ENCODE assay signal across 12 cellular contexts in genomic region chr5:95955996-95956899, GRCh38. TPM values are rescaled to one million over a fixed set of nuclear protein-coding genes. Genes with fewer than 3 reads are reported as not detected.
DNase-seq lines count a peak whose midpoint lies in the region; ATAC-seq, FAIRE-seq and TF ChIP-seq lines count a peak whose summit lies in the region.
"Had no signal": no experiment of that assay in that cellular context is flagged by ENCODE, and none has a peak within 500 bp of the region (broad histone marks: within the 10 kb centered on the region; RNA-seq: fewer than 3 reads in every experiment).

No MANE protein-coding gene starts in this region.

- ATAC-seq in T-helper 17 cell: no peak

- no peak for TF ChIP-seq CTCF in fibroblast of pulmonary artery (IDR thresholded peaks at IDR 0.05; ENCODE audit: low read length, missing control alignments)

- peaks cover 65% of the 10 kb centered on the region for H3K36me3 Mint-ChIP-seq in activated CD4-positive, alpha-beta T cell treated with anti-CD3 and anti-CD28 coated beads, Interleukin-2, amount 10 ng/mL, durations not matched to agents 24 days and 14 days (ENCODE audit: low read depth)
- H3K36me3 Mint-ChIP-seq in activated T-helper 1 cell treated with anti-CD3 and anti-CD28 coated beads, Interleukin-12 subunit alpha, Interleukin-12 subunit beta, Interleukin-2, Interleukin-4 antibody, amounts not matched to agents 30 ng/mL and 10 ng/mL and 1 ng/mL, durations not matched to agents 14 hours and 24 hours and 36 hours (ENCODE audit: low read depth): peaks cover 52% of the 10 kb centered on the region
- peaks cover 6% of the 10 kb centered on the region for H3K36me3 Mint-ChIP-seq in T-helper 17 cell (ENCODE audit: low read depth)

- no peaks in the 10 kb centered on the region for H3K27me3 Mint-ChIP-seq in activated CD4-positive, alpha-beta T cell treated with anti-CD3 and anti-CD28 coated beads, Interleukin-2, amount 10 ng/mL, durations not matched to agents 24 days and 14 days
- no peaks in the 10 kb centered on the region for H3K27me3 Mint-ChIP-seq in activated T-helper 1 cell treated with anti-CD3 and anti-CD28 coated beads, Interleukin-12 subunit alpha, Interleukin-12 subunit beta, Interleukin-2, Interleukin-4 antibody, amounts not matched to agents 30 ng/mL and 10 ng/mL and 1 ng/mL, durations not matched to agents 14 hours and 24 hours and 36 hours (ENCODE audit: insufficient read depth)
- peaks cover 10% of the 10 kb centered on the region for H3K27me3 Mint-ChIP-seq in T-helper 17 cell

- H3K4me3 ChIP-seq in fibroblast of pulmonary artery (replicated peaks; ENCODE audit: low read depth, low read length): peak overlapping the region; percentile 14

- peak overlapping the region; percentile 39 for H3K27ac ChIP-seq in substantia nigra (ENCODE audit: low read depth, low read length, poor library complexity, severe bottlenecking)

- DNase-seq in activated CD4-positive, alpha-beta T cell treated with anti-CD3 and anti-CD28 coated beads, Interleukin-2, amount 10 ng/mL, durations not matched to agents 24 days and 14 days: no peak
- no peak for DNase-seq in activated CD4-positive, alpha-beta T cell treated with anti-CD3 and anti-CD28 coated beads for 4 hours
- no peak for DNase-seq in activated T-helper 1 cell treated with anti-CD3 and anti-CD28 coated beads, Interleukin-12 subunit alpha, Interleukin-12 subunit beta, Interleukin-2, Interleukin-4 antibody, amounts not matched to agents 30 ng/mL and 10 ng/mL and 1 ng/mL, durations not matched to agents 14 hours and 24 hours and 36 hours (ENCODE audit: low spot score)
- DNase-seq in fibroblast of pulmonary artery (ENCODE audit: low read depth) (peak; percentile 87), substantia nigra (lab: John Stamatoyannopoulos, UW) (peak in 5 of 49 donors; percentile 6 to 40 (median 20)), T-helper 17 cell (no peak), HTR-8/SVneo (ENCODE audit: insufficient read length, low spot score) (no peak), GOT3 (lab: John Stamatoyannopoulos, UW) (no peak)
- DNase-seq: kidney, retina had no signal

- H3K9me3 ChIP-seq in T-helper 17 cell (ENCODE audit: control insufficient read depth, low read length, poor library complexity, severe bottlenecking): no peaks in the 10 kb centered on the region

- peaks cover 59% of the 10 kb centered on the region for H3K4me1 Mint-ChIP-seq in activated CD4-positive, alpha-beta T cell treated with anti-CD3 and anti-CD28 coated beads, Interleukin-2, amount 10 ng/mL, durations not matched to agents 24 days and 14 days
- peaks cover 78% of the 10 kb centered on the region for H3K4me1 Mint-ChIP-seq in activated T-helper 1 cell treated with anti-CD3 and anti-CD28 coated beads, Interleukin-12 subunit alpha, Interleukin-12 subunit beta, Interleukin-2, Interleukin-4 antibody, amounts not matched to agents 30 ng/mL and 10 ng/mL and 1 ng/mL, durations not matched to agents 14 hours and 24 hours and 36 hours (ENCODE audit: low read depth)
- peaks cover 29% of the 10 kb centered on the region for H3K4me1 Mint-ChIP-seq in T-helper 17 cell

- FAIRE-seq in HTR-8/SVneo (lab: Jason Lieb, UNC): no peak
- FAIRE-seq: A204.1, colon, kidney had no signal

- H3K9me3 Mint-ChIP-seq in activated CD4-positive, alpha-beta T cell treated with anti-CD3 and anti-CD28 coated beads, Interleukin-2, amount 10 ng/mL, durations not matched to agents 24 days and 14 days: peaks cover 5% of the 10 kb centered on the region
- H3K9me3 Mint-ChIP-seq in activated T-helper 1 cell treated with anti-CD3 and anti-CD28 coated beads, Interleukin-12 subunit alpha, Interleukin-12 subunit beta, Interleukin-2, Interleukin-4 antibody, amounts not matched to agents 30 ng/mL and 10 ng/mL and 1 ng/mL, durations not matched to agents 14 hours and 24 hours and 36 hours: peaks cover 5% of the 10 kb centered on the region

- H3K27ac Mint-ChIP-seq in activated CD4-positive, alpha-beta T cell treated with anti-CD3 and anti-CD28 coated beads, Interleukin-2, amount 10 ng/mL, durations not matched to agents 24 days and 14 days: no peak overlapping the region
- no peak overlapping the region for H3K27ac Mint-ChIP-seq in activated T-helper 1 cell treated with anti-CD3 and anti-CD28 coated beads, Interleukin-12 subunit alpha, Interleukin-12 subunit beta, Interleukin-2, Interleukin-4 antibody, amounts not matched to agents 30 ng/mL and 10 ng/mL and 1 ng/mL, durations not matched to agents 14 hours and 24 hours and 36 hours
- H3K27ac Mint-ChIP-seq in T-helper 17 cell: no peak overlapping the region

- intact Hi-C loops in activated CD4-positive, alpha-beta T cell treated with anti-CD3 and anti-CD28 coated beads, Interleukin-2, amount 10 ng/mL, durations not matched to agents 24 days and 14 days (cut with micrococcal nuclease): loop anchor here (5.0 kb wide), 1 partner anchor 64 kb away; no protein-coding TSS in a partner anchor
- intact Hi-C loops in activated T-helper 1 cell treated with anti-CD3 and anti-CD28 coated beads, Interleukin-12 subunit alpha, Interleukin-12 subunit beta, Interleukin-2, Interleukin-4 antibody, amounts not matched to agents 30 ng/mL and 10 ng/mL and 1 ng/mL, durations not matched to agents 14 hours and 24 hours and 36 hours (cut with micrococcal nuclease): no loop called here

- peak overlapping the region; percentile 45 for H3K4me3 Mint-ChIP-seq in activated CD4-positive, alpha-beta T cell treated with anti-CD3 and anti-CD28 coated beads, Interleukin-2, amount 10 ng/mL, durations not matched to agents 24 days and 14 days
- peak overlapping the region; percentile 46 for H3K4me3 Mint-ChIP-seq in activated T-helper 1 cell treated with anti-CD3 and anti-CD28 coated beads, Interleukin-12 subunit alpha, Interleukin-12 subunit beta, Interleukin-2, Interleukin-4 antibody, amounts not matched to agents 30 ng/mL and 10 ng/mL and 1 ng/mL, durations not matched to agents 14 hours and 24 hours and 36 hours
- no peak overlapping the region for H3K4me3 Mint-ChIP-seq in T-helper 17 cell

RNA-seq across cellular contexts. Expression of gene ELL2, which starts 5.4 kb away (rescaled TPM):
- total RNA-seq in activated CD4-positive, alpha-beta T cell treated with anti-CD3 and anti-CD28 coated beads, Interleukin-2, amount 10 ng/mL, durations not matched to agents 24 days and 14 days: 103 and 111 TPM in 2 replicates
- total RNA-seq in activated T-helper 1 cell treated with anti-CD3 and anti-CD28 coated beads, Interleukin-12 subunit alpha, Interleukin-12 subunit beta, Interleukin-2, Interleukin-4 antibody, amounts not matched to agents 30 ng/mL and 10 ng/mL and 1 ng/mL, durations not matched to agents 14 hours and 24 hours and 36 hours: 93.9 and 97.6 TPM in 2 replicates
- 10 to 100 TPM; 59.8 to 80.7 TPM for total RNA-seq in T-helper 17 cell
